In the genomic region with DNA sequence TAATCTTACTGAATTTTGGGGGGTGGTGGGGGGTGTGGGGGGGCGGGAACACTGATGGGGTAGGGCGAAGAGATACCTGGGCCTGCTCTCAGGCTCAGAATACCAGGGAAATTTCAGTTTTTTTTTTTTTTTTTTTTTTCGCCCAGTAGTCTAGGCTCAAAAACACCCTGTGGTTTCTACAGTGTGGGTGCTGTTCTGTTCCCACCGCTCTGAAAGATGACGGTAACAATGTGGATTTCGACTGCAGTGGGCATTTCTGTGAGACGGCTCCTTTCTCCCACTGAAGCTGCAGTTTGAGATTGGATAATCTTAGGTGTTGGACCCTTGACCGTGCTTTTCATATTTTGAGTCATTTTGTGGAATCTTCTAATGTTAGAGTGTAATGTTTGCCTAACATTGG, we compare ENCODE assay signal across 25 cellular contexts.
"Had no signal": no experiment of that assay in that cellular context is flagged by ENCODE, and none has a peak within 500 bp of the region (broad histone marks: within the 10 kb centered on the region; RNA-seq: fewer than 3 reads in every experiment).

No MANE protein-coding gene starts in this region.

- H3K9me3 Mint-ChIP-seq: immature natural killer cell had no signal

- H3K36me3 Mint-ChIP-seq: immature natural killer cell, naive B cell had no signal

- H3K4me1 ChIP-seq: foreskin keratinocyte, gastroesophageal sphincter, heart left ventricle, left lung, lower lobe of right lung had no signal

- H3K27me3 ChIP-seq: gastroesophageal sphincter, heart left ventricle, hepatocyte, left lung had no signal

- H3K27ac Mint-ChIP-seq: immature natural killer cell, mesothelial cell of epicardium, naive B cell had no signal

- H3K9me3 ChIP-seq: gastroesophageal sphincter, left lung, lower lobe of right lung, mucosa of descending colon had no signal

- ATAC-seq: esophagus mucosa, foreskin keratinocyte, gastroesophageal sphincter, heart left ventricle, left cardiac atrium, left lung, left ventricle myocardium superior, lower lobe of right lung, mucosa of descending colon had no signal

- H3K27ac ChIP-seq: coronary artery, epithelial cell of prostate, foreskin keratinocyte, gastroesophageal sphincter, heart left ventricle, hepatocyte, left lung, lower lobe of right lung had no signal

- H3K36me3 ChIP-seq: gastroesophageal sphincter, heart left ventricle, left lung, lower lobe of right lung had no signal

- H3K4me3 Mint-ChIP-seq: immature natural killer cell, mesothelial cell of epicardium, naive B cell had no signal

- DNase-seq: dermis blood vessel endothelial cell; dorsolateral prefrontal cortex; effector CD4-positive, alpha-beta T cell; effector memory CD4-positive, alpha-beta T cell; erythroblast; foreskin keratinocyte; heart left ventricle; hypothalamus; immature natural killer cell; left cardiac atrium; left lung; left ventricle myocardium superior; lower lobe of right lung; mesenchymal stem cell; mucosa of descending colon; naive B cell had no signal

- H3K4me3 ChIP-seq: coronary artery, gastroesophageal sphincter, heart left ventricle, hepatocyte, left lung, lower lobe of right lung, mucosa of descending colon had no signal

- FAIRE-seq: colon, endometrium, frontal cortex had no signal
